In the genomic region with DNA sequence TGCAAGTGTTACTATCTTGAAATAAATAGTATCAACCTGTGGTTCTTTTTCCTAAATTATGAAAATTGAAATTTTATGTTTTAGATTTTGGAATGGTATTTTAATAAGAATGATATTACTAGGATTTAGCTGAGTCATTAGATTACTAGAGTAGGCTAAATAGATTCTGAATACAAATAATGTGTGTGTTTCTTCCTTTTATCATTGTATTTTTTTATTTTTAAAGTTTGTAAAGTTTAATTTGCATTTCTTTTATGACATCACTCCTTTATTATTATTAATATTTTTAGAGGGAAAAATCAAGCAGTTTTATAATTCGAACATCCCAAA, we compare ENCODE assay signal across 18 cellular contexts. TPM values are rescaled to one million over a fixed set of nuclear protein-coding genes. Genes with fewer than 3 reads are reported as not detected.
DNase-seq lines count a peak whose midpoint lies in the region; ATAC-seq and TF ChIP-seq lines count a peak whose summit lies in the region.
"Had no signal": no experiment of that assay in that cellular context is flagged by ENCODE, and none has a peak within 500 bp of the region (broad histone marks: within the 10 kb centered on the region; RNA-seq: fewer than 3 reads in every experiment).

No MANE protein-coding gene starts in this region.

- no peak for TF ChIP-seq CTCF in CD4-positive, alpha-beta T cell (IDR thresholded peaks at IDR 0.05)
- TF ChIP-seq CTCF in IMR-90 (conservative IDR thresholded peaks at IDR 0.05; ENCODE audit: low read depth, low read length) (no peak), neutrophil (IDR thresholded peaks at IDR 0.05) (no peak), Peyer's patch (IDR thresholded peaks at IDR 0.05) (no peak), natural killer cell (IDR thresholded peaks at IDR 0.05) (no peak)

- no peak overlapping the region for H3K56ac ChIP-seq in IMR-90 (ENCODE audit: extremely low read depth, insufficient read depth, low read length)

- H3K36me3 ChIP-seq in IMR-90 (ENCODE audit: control insufficient read depth, insufficient read depth, low read length) (no peaks in the 10 kb centered on the region), neutrophil (no peaks in the 10 kb centered on the region), Peyer's patch (no peaks in the 10 kb centered on the region)

- no peak for DNase-seq in CD4-positive, alpha-beta T cell
- DNase-seq in IMR-90: no peak
- DNase-seq in T-helper 17 cell: no peak
- no peak for DNase-seq in Peyer's patch
- DNase-seq in NCI-H2081 (lab: John Stamatoyannopoulos, UW): no peak
- no peak for DNase-seq in natural killer cell
- DNase-seq: C1 segment of cervical spinal cord, DMS79, H9, NCI-H1105 treated with DMSO at 0.1 percent for 48 hours, NCI-H1694, NCI-H2107, NCI-H510A treated with DMSO at 0.1 percent for 48 hours, NCI-H774, SIG-M5 had no signal

- H3K9ac ChIP-seq in IMR-90 (ENCODE audit: low read depth, low read length): no peak overlapping the region

- no peak overlapping the region for H2BK20ac ChIP-seq in IMR-90 (ENCODE audit: low read depth, low read length)

- H3K27ac Mint-ChIP-seq in CD4-positive, alpha-beta T cell: peak overlapping the region; percentile 37
- peak overlapping the region; percentile 49 for H3K27ac Mint-ChIP-seq in T-helper 17 cell
- H3K27ac Mint-ChIP-seq in natural killer cell: no peak overlapping the region
- H3K27ac Mint-ChIP-seq: H9 had no signal

- H4K91ac ChIP-seq in IMR-90 (ENCODE audit: insufficient read depth, low read depth, low read length): no peak overlapping the region

- in situ Hi-C loops in IMR-90 (cut with MboI; ENCODE audit: low sequenced_read_pairs): loop anchor here (25.0 kb wide), 1 partner anchor 701 kb away; no protein-coding TSS in a partner anchor

- H2BK120ac ChIP-seq in IMR-90 (ENCODE audit: low read depth, low read length): no peak overlapping the region

- ATAC-seq in CD4-positive, alpha-beta T cell (ENCODE audit: poor library complexity): no peak
- no peak for ATAC-seq in IMR-90 (ENCODE audit: low read depth)
- no peak for ATAC-seq in T-helper 17 cell
- no peak for ATAC-seq in natural killer cell
- no peak for ATAC-seq in HG03520 (IDR thresholded peaks at IDR 0.05; ENCODE audit: unreplicated experiment)

- H2AK5ac ChIP-seq in IMR-90 (ENCODE audit: low read depth, low read length): no peak overlapping the region

- TF ChIP-seq POLR2A in IMR-90 (IDR thresholded peaks at IDR 0.05; ENCODE audit: low read depth, low read length) (no peak), Peyer's patch (IDR thresholded peaks at IDR 0.05) (no peak)

- no peaks in the 10 kb centered on the region for H3K27me3 ChIP-seq in CD4-positive, alpha-beta T cell (ENCODE audit: control insufficient read depth, insufficient read depth, low read length)
- no peaks in the 10 kb centered on the region for H3K27me3 ChIP-seq in IMR-90 (ENCODE audit: control insufficient read depth, insufficient read depth, low read length)
- no peaks in the 10 kb centered on the region for H3K27me3 ChIP-seq in neutrophil
- H3K27me3 ChIP-seq in Peyer's patch: no peaks in the 10 kb centered on the region

- H3K27me3 Mint-ChIP-seq in CD4-positive, alpha-beta T cell: no peaks in the 10 kb centered on the region
- H3K27me3 Mint-ChIP-seq in T-helper 17 cell: no peaks in the 10 kb centered on the region
- H3K27me3 Mint-ChIP-seq in natural killer cell (ENCODE audit: low read depth in 2 of 2): no peaks in the 10 kb centered on the region

- no peak overlapping the region for H2AFZ ChIP-seq in IMR-90 (replicated peaks; ENCODE audit: low read length, poor library complexity)

- no peak overlapping the region for H3K4me2 ChIP-seq in IMR-90 (ENCODE audit: low read depth, low read length)

- no peak overlapping the region for H3K4me3 Mint-ChIP-seq in CD4-positive, alpha-beta T cell
- H3K4me3 Mint-ChIP-seq in T-helper 17 cell (no peak overlapping the region), natural killer cell (no peak overlapping the region)
- H3K4me3 Mint-ChIP-seq: H9 had no signal

- no peak overlapping the region for H2BK15ac ChIP-seq in IMR-90 (ENCODE audit: low read depth, low read length)

- peaks cover 89% of the 10 kb centered on the region for H3K4me1 Mint-ChIP-seq in CD4-positive, alpha-beta T cell (ENCODE audit: low read depth)
- H3K4me1 Mint-ChIP-seq in T-helper 17 cell (peaks cover 69% of the 10 kb centered on the region), natural killer cell (peaks cover 72 to 82% of the 10 kb centered on the region in 2 donors)

- peaks cover 12% of the 10 kb centered on the region for H3K36me3 Mint-ChIP-seq in CD4-positive, alpha-beta T cell (ENCODE audit: low read depth)
- H3K36me3 Mint-ChIP-seq in T-helper 17 cell (ENCODE audit: low read depth) (peaks cover 7% of the 10 kb centered on the region), natural killer cell (no peaks in the 10 kb centered on the region)

- H3K9me3 Mint-ChIP-seq in CD4-positive, alpha-beta T cell: no peaks in the 10 kb centered on the region
- no peaks in the 10 kb centered on the region for H3K9me3 Mint-ChIP-seq in natural killer cell
- H3K9me3 Mint-ChIP-seq: H9 had no signal

- peaks cover 4 to 67% of the 10 kb centered on the region in 2 experiments; a peak in 3 of 4 replicates for H3K79me1 ChIP-seq in IMR-90 (ENCODE audit: low read depth in 1 of 2, low read length in 2 of 2)

- H3K18ac ChIP-seq in IMR-90 (ENCODE audit: low read depth, low read length): no peak overlapping the region

- no CpG with 5 or more reads among the region's 1 CpG for WGBS in IMR-90 (ENCODE audit: extremely low coverage in 2 of 2, insufficient read length in 1 of 2), 2 experiments

- H3K9me3 ChIP-seq in CD4-positive, alpha-beta T cell (ENCODE audit: control insufficient read depth, low read length): no peaks in the 10 kb centered on the region
- H3K9me3 ChIP-seq in IMR-90 (ENCODE audit: control insufficient read depth, insufficient read depth, low read length): no peaks in the 10 kb centered on the region
- H3K9me3 ChIP-seq in T-helper 17 cell (ENCODE audit: control insufficient read depth, low read length, poor library complexity, severe bottlenecking): no peaks in the 10 kb centered on the region
- H3K9me3 ChIP-seq in neutrophil: no peaks in the 10 kb centered on the region
- H3K9me3 ChIP-seq in Peyer's patch: no peaks in the 10 kb centered on the region

- dilution Hi-C loops in IMR-90 (cut with HindIII; ENCODE audit: low sequenced_read_pairs, unreplicated experiment): loop anchor here (10.0 kb wide), 1 partner anchor 103 kb away; no protein-coding TSS in a partner anchor

- no TSS peak for BruUV-seq in IMR-90 (replicated peaks; lab: Mats Ljungman, UMichigan)

- no peak overlapping the region for H3K14ac ChIP-seq in IMR-90 (replicated peaks; ENCODE audit: low read depth, low read length)

- no peak overlapping the region for H3K27ac ChIP-seq in CD4-positive, alpha-beta T cell (ENCODE audit: low read depth, low read length)
- H3K27ac ChIP-seq in IMR-90 (ENCODE audit: insufficient read depth, low read length): no peak overlapping the region
- peak overlapping the region; percentile 66 for H3K27ac ChIP-seq in neutrophil
- H3K27ac ChIP-seq in Peyer's patch: no peak overlapping the region
- H3K27ac ChIP-seq: RWPE1 had no signal

- no peak overlapping the region for H3K4me3 ChIP-seq in IMR-90 (ENCODE audit: insufficient read depth, low read depth, low read length)
- no peak overlapping the region for H3K4me3 ChIP-seq in neutrophil (ENCODE audit: low read depth in 1 of 2, low read length in 1 of 2)
- H3K4me3 ChIP-seq in Peyer's patch: no peak overlapping the region

- POLR2A ChIA-PET in CD4-positive, alpha-beta T cell (lab: Charles Lee): no interaction called here
- POLR2A ChIA-PET in IMR-90 (lab: Charles Lee; ENCODE audit: unreplicated experiment): no interaction called here

- H4K20me1 ChIP-seq in IMR-90 (ENCODE audit: insufficient read depth, low read length): peaks cover 81% of the 10 kb centered on the region

- CTCF ChIA-PET in CD4-positive, alpha-beta T cell (lab: Charles Lee): interaction anchor here (1.5 kb wide), 1 partner anchor 9 kb away, joined by 4 read pairs; the partner anchor contains the start of gene FAM120A
- CTCF ChIA-PET in IMR-90 (lab: Yijun Ruan, JAX): no interaction called here

- no peak for TF ChIP-seq RAD21 in IMR-90 (IDR thresholded peaks at IDR 0.05; ENCODE audit: low read length)

- no peak overlapping the region for H3K23ac ChIP-seq in IMR-90 (ENCODE audit: low read depth, low read length)

- H3K4me1 ChIP-seq in IMR-90 (ENCODE audit: control insufficient read depth, insufficient read depth, low read length) (peaks cover 15% of the 10 kb centered on the region), neutrophil (ENCODE audit: control insufficient read depth in 1 of 2, insufficient read depth in 1 of 2, low read depth in 1 of 2, low read length in 1 of 2) (peaks cover 49 to 62% of the 10 kb centered on the region in 2 experiments), Peyer's patch (peaks cover 0 to 63% (median 17%) of the 10 kb centered on the region in 4 donors)

- no peak overlapping the region for H4K5ac ChIP-seq in IMR-90 (ENCODE audit: low read depth, low read length)

- intact Hi-C loops in CD4-positive, alpha-beta T cell (cut with DNase I, micrococcal nuclease): no loop called here
- intact Hi-C loops in IMR-90 (cut with micrococcal nuclease): no loop called here
- intact Hi-C loops in natural killer cell (cut with micrococcal nuclease): no loop called here

- H3K4ac ChIP-seq in IMR-90 (ENCODE audit: low read depth, low read length): no peak overlapping the region

- no peak overlapping the region for H4K8ac ChIP-seq in IMR-90 (ENCODE audit: low read depth in 2 of 2, low read length in 2 of 2)

- H3K9me1 ChIP-seq in IMR-90 (ENCODE audit: insufficient read depth, low read length): peaks cover 9% of the 10 kb centered on the region; the same call in 1 of the 2 replicates

- no peak overlapping the region for H2AK9ac ChIP-seq in IMR-90 (replicated peaks; ENCODE audit: low read depth, low read length, poor library complexity)

- no peak overlapping the region for H2BK5ac ChIP-seq in IMR-90 (ENCODE audit: low read depth, low read length, poor library complexity, severe bottlenecking)

TF ChIP-seq in IMR-90, 13 proteins besides CTCF, POLR2A, EP300 and RAD21 (continues in another document):
- TF ChIP-seq NFE2L2 (IDR thresholded peaks at IDR 0.05; ENCODE audit: low read depth, low read length): peak; percentile 45; the same call in 1 of the 2 replicates

RNA-seq across cellular contexts. Expression of gene FAM120AOS, which starts 8.0 kb away (rescaled TPM):
- total RNA-seq in CD4-positive, alpha-beta T cell: 10 to 100 TPM; 45.6 to 50.3 TPM
- 22.2 and 24.7 TPM in 2 replicates for total RNA-seq in IMR-90 (2012; rRNA removed)
- 21.7 and 22.7 TPM in 2 replicates for polyA plus RNA-seq in IMR-90 (2012; rRNA removed)
- polyA plus RNA-seq in IMR-90 (2012; cell fraction: cytosol; rRNA removed): 14.2 TPM in 2 replicates
- polyA plus RNA-seq in IMR-90 (2012; cell fraction: nucleus; rRNA removed; ENCODE audit: low replicate concordance): 7.4 and 19.0 TPM in 2 replicates
- total RNA-seq in T-helper 17 cell: 10 to 100 TPM; 34.8 to 38.8 TPM
- 10 to 100 TPM; 29.7 to 69.9 (median 48.2) TPM for total RNA-seq in Peyer's patch
- total RNA-seq in natural killer cell: 10 to 100 TPM; 36.7 to 49.7 (median 45.3) TPM

RNA-seq across cellular contexts. Expression of gene FAM120A, which starts 9.9 kb away (rescaled TPM):
- total RNA-seq in CD4-positive, alpha-beta T cell: 10 to 100 TPM; 46.5 to 51.7 TPM
- total RNA-seq in IMR-90 (2012; rRNA removed): 65.8 and 75.1 TPM in 2 replicates
- 61.6 and 64.3 TPM in 2 replicates for polyA plus RNA-seq in IMR-90 (2012; rRNA removed)
- 47.8 and 63.9 TPM in 2 replicates for polyA plus RNA-seq in IMR-90 (2012; cell fraction: cytosol; rRNA removed)
- 54.1 and 63.8 TPM in 2 replicates for polyA plus RNA-seq in IMR-90 (2012; cell fraction: nucleus; rRNA removed; ENCODE audit: low replicate concordance)
- 10 to 100 TPM; 76.9 to 83.6 TPM for total RNA-seq in T-helper 17 cell
- total RNA-seq in Peyer's patch: 100 to 1,000 TPM; 128 to 159 (median 136) TPM
- total RNA-seq in natural killer cell: 10 to 100 TPM; 87.7 to 96.1 (median 91.5) TPM

Comparison
In these comparisons a context has a peak if more than half of its experiments do, and no peak if none do; other contexts are left out.
1. H3K27ac Mint-ChIP-seq: peak in CD4-positive, alpha-beta T cell (single experiment) and T-helper 17 cell (single experiment); none in natural killer cell (0 of 2).